Comparison of ENCODE assay signal across 13 cellular contexts in genomic region chr3:47365213-47366153, GRCh38. TPM values are rescaled to one million over a fixed set of nuclear protein-coding genes. Genes with fewer than 3 reads are reported as not detected.
DNase-seq lines count a peak whose midpoint lies in the region; ATAC-seq, FAIRE-seq and TF ChIP-seq lines count a peak whose summit lies in the region.
"Had no signal": no experiment of that assay in that cellular context is flagged by ENCODE, and none has a peak within 500 bp of the region (broad histone marks: within the 10 kb centered on the region; RNA-seq: fewer than 3 reads in every experiment).

No MANE protein-coding gene starts in this region.

- H3K9me3 Mint-ChIP-seq in brain (peaks cover 0 to 3% (median under 1%) of the 10 kb centered on the region in 5 experiments), GM23338 (peaks cover 8% of the 10 kb centered on the region)

- H3K4me1 Mint-ChIP-seq in brain (peaks cover 6% of the 10 kb centered on the region), GM23338 (no peaks in the 10 kb centered on the region; the same call in 1 of the 3 replicates)

- no peaks in the 10 kb centered on the region for H3K9me2 ChIP-seq in GM23338 (ENCODE audit: insufficient read depth)

- H2AFZ ChIP-seq in HepG2 (ENCODE audit: low read length), result no peak overlapping the region
- H2AFZ ChIP-seq in GM23338, result no peak overlapping the region

- CTCF ChIA-PET in HepG2 (lab: Yijun Ruan, JAX; ENCODE audit: low intra/inter-chr PET ratio, low total read pairs), result no interaction called here
- CTCF ChIA-PET in GM10248 (lab: Yijun Ruan, JAX), result no interaction called here

- H3K9me3 ChIP-seq in HepG2 (ENCODE audit: low read length), result no peaks in the 10 kb centered on the region

- ATAC-seq in HepG2 (no peak), GM23338 (no peak), GM21515 (IDR thresholded peaks at IDR 0.05; ENCODE audit: unreplicated experiment) (no peak)
- ATAC-seq: activated CD8-positive, alpha-beta T cell treated with anti-CD3 and anti-CD28 coated beads, Interleukin-2, amount 10 ng/mL, durations not matched to agents 7 days and 5 days had no signal

- POLR2A ChIA-PET in HepG2 (lab: Yijun Ruan, JAX), result no interaction called here
- POLR2A ChIA-PET in GM10248 (lab: Yijun Ruan, JAX), result no interaction called here

- peaks cover 0 to 4% of the 10 kb centered on the region in 2 experiments; a peak in 2 of 5 replicates for H3K27me3 ChIP-seq in HepG2 (ENCODE audit: control insufficient read depth in 1 of 2, insufficient read depth in 2 of 2, low read length in 2 of 2)
- no peaks in the 10 kb centered on the region for H3K27me3 ChIP-seq in GM23338 (ENCODE audit: insufficient read depth)

- intact Hi-C loops in HepG2 (cut with micrococcal nuclease; ENCODE audit: unreplicated experiment), result no loop called here

- in situ Hi-C loops in ACHN (cut with HindIII; ENCODE audit: low pct_ligation_motif_present, low pct_unique_long_range_greater_than_20kb, low sequenced_read_pairs), result no loop called here
- in situ Hi-C loops in HepG2 (cut with HindIII; ENCODE audit: extremely low pct_ligation_motif_present, low pct_unique_long_range_greater_than_20kb), result no loop called here

- DNase-seq in ACHN, result peak; percentile 21
- peak; percentile 86 for DNase-seq in HT1080 (ENCODE audit: low read depth)
- DNase-seq in HepG2 (ENCODE audit: low spot score), result no peak
- DNase-seq in NK-92 (lab: John Stamatoyannopoulos, UW; ENCODE audit: unreplicated experiment), result no peak
- DNase-seq in GM10248 (ENCODE audit: extremely low spot score), result no peak
- no peak for DNase-seq in GM23338 (ENCODE audit: low spot score)
- DNase-seq: activated CD8-positive, alpha-beta T cell treated with anti-CD3 and anti-CD28 coated beads, Interleukin-2, amount 10 ng/mL, durations not matched to agents 7 days and 5 days; activated naive CD8-positive, alpha-beta T cell treated with anti-CD3 and anti-CD28 coated beads, Interleukin-2, amount 10 ng/mL, durations not matched to agents 7 days and 5 days; left cardiac atrium; stimulated activated naive CD4-positive, alpha-beta T cell had no signal

- no peaks in the 10 kb centered on the region for H3K36me3 ChIP-seq in HepG2 (replicated peaks in 1 of 2; ENCODE audit: control insufficient read depth in 1 of 2, insufficient read depth in 2 of 2, low read length in 2 of 2)
- no peaks in the 10 kb centered on the region for H3K36me3 ChIP-seq in GM23338 (ENCODE audit: insufficient read depth)

- TF ChIP-seq RAD21 in HepG2 (CRISPR knock-in tag; IDR thresholded peaks at IDR 0.05), result no peak

- TF ChIP-seq EP300 in HepG2 (IDR thresholded peaks at IDR 0.05; ENCODE audit: low read depth in 2 of 2, low read length in 2 of 2) (no peak), HepG2 (CRISPR knock-in tag; IDR thresholded peaks at IDR 0.05; ENCODE audit: borderline replicate concordance) (no peak)

- H3K36me3 Mint-ChIP-seq in brain (no peaks in the 10 kb centered on the region), GM23338 (ENCODE audit: low read depth) (peaks cover under 1% of the 10 kb centered on the region)

- BruUV-seq in HepG2 (replicated peaks; lab: Mats Ljungman, UMichigan), result no TSS peak

- 41% methylated on average over 11 of the region's 11 CpGs for WGBS in HepG2 (ENCODE audit: low lambda C conversion rate)

- H3K4me2 ChIP-seq in HepG2 (ENCODE audit: low read depth, low read length) (0 out of 2 replicates have a peak overlapping the region, but pooled peaks have one; percentile 7), GM23338 (no peak overlapping the region)

- H3K4me3 ChIP-seq in HepG2 (replicated peaks in 1 of 3; ENCODE audit: insufficient read depth in 1 of 3, low read depth in 2 of 3, low read length in 3 of 3) (no peak overlapping the region), GM23338 (no peak overlapping the region)

- peak overlapping the region in 3 of 5 experiments; percentile 13 to 77 (median 58) for H3K27ac Mint-ChIP-seq in brain
- H3K27ac Mint-ChIP-seq in GM23338, result no peak overlapping the region
- H3K27ac Mint-ChIP-seq: activated CD8-positive, alpha-beta T cell treated with anti-CD3 and anti-CD28 coated beads, Interleukin-2, amount 10 ng/mL, durations not matched to agents 7 days and 5 days; activated naive CD8-positive, alpha-beta T cell treated with anti-CD3 and anti-CD28 coated beads, Interleukin-2, amount 10 ng/mL, durations not matched to agents 7 days and 5 days; T-helper 1 cell treated with Interleukin-12 subunit alpha and Interleukin-12 subunit beta and Interleukin-4 antibody, amounts not matched to agents 30 μg/mL and 1 μg/mL, for 36 hours had no signal

- H3K4me1 ChIP-seq in HepG2 (ENCODE audit: insufficient read depth, low read length) (peaks cover 44% of the 10 kb centered on the region), GM23338 (ENCODE audit: insufficient read depth) (no peaks in the 10 kb centered on the region)

- no peak overlapping the region for H3K4me3 Mint-ChIP-seq in brain
- H3K4me3 Mint-ChIP-seq in GM23338, result no peak overlapping the region
- H3K4me3 Mint-ChIP-seq: activated CD8-positive, alpha-beta T cell treated with anti-CD3 and anti-CD28 coated beads, Interleukin-2, amount 10 ng/mL, durations not matched to agents 7 days and 5 days; activated naive CD8-positive, alpha-beta T cell treated with anti-CD3 and anti-CD28 coated beads, Interleukin-2, amount 10 ng/mL, durations not matched to agents 7 days and 5 days; T-helper 1 cell treated with Interleukin-12 subunit alpha and Interleukin-12 subunit beta and Interleukin-4 antibody, amounts not matched to agents 30 μg/mL and 1 μg/mL, for 36 hours had no signal

- TF ChIP-seq CTCF in brain (conservative IDR thresholded peaks at IDR 0.05), result no peak
- no peak for TF ChIP-seq CTCF in HepG2 (CRISPR knock-in tag; IDR thresholded peaks at IDR 0.05)
- no peak for TF ChIP-seq CTCF in GM10248 (IDR thresholded peaks at IDR 0.05; ENCODE audit: control extremely low read depth, extremely low read depth, low read depth, missing control alignments)
- TF ChIP-seq CTCF in GM23338 (conservative IDR thresholded peaks at IDR 0.05; ENCODE audit: low read depth in 2 of 2), result no peak

- no peak for TF ChIP-seq POLR2A in HepG2 (IDR thresholded peaks at IDR 0.05; ENCODE audit: insufficient read depth in 1 of 2, low read depth in 2 of 2, low read length in 2 of 2)

- H4K20me1 ChIP-seq in HepG2 (ENCODE audit: insufficient read depth, low read length), result no peaks in the 10 kb centered on the region
- no peaks in the 10 kb centered on the region for H4K20me1 ChIP-seq in GM23338 (replicated peaks; ENCODE audit: insufficient read depth)

- no peaks in the 10 kb centered on the region for H3F3A ChIP-seq in GM23338 (replicated peaks; ENCODE audit: low read depth)

- peak; percentile 4 for FAIRE-seq in HepG2 (lab: Jason Lieb, UNC)

- H3K27ac ChIP-seq in HepG2 (ENCODE audit: extremely low read length, insufficient read depth, low read length) (no peak overlapping the region), GM23338 (ENCODE audit: low read depth) (no peak overlapping the region)

- H3K9ac ChIP-seq in HepG2 (ENCODE audit: insufficient read depth, low read depth, low read length), result no peak overlapping the region

- no peaks in the 10 kb centered on the region for H3K79me2 ChIP-seq in HepG2 (ENCODE audit: insufficient read depth, low read length)
- no peaks in the 10 kb centered on the region for H3K79me2 ChIP-seq in GM23338 (replicated peaks; ENCODE audit: insufficient read depth)

- peaks cover 2% of the 10 kb centered on the region for H3K27me3 Mint-ChIP-seq in brain
- H3K27me3 Mint-ChIP-seq in GM23338 (ENCODE audit: insufficient read depth, low read depth, poor library complexity), result peaks cover 8% of the 10 kb centered on the region

TF ChIP-seq in HepG2, 621 proteins besides CTCF, POLR2A, EP300 and RAD21 (continues in another document):
- no peak for TF ChIP-seq ZNF775 (CRISPR knock-in tag; IDR thresholded peaks at IDR 0.05; ENCODE audit: borderline replicate concordance)
- no peak for TF ChIP-seq SP4 (CRISPR knock-in tag; IDR thresholded peaks at IDR 0.05)
- TF ChIP-seq FOSL2 (CRISPR knock-in tag; IDR thresholded peaks at IDR 0.05), result peak; percentile 53
- no peak for TF ChIP-seq ZNF337 (CRISPR knock-in tag; IDR thresholded peaks at IDR 0.05; ENCODE audit: borderline replicate concordance, low read depth)

TF ChIP-seq in GM23338, 12 proteins besides CTCF, POLR2A, EP300 and RAD21 (continues in another document):
- TF ChIP-seq STAT1 (IDR thresholded peaks at IDR 0.05; ENCODE audit: unreplicated experiment), result no peak

RNA-seq across cellular contexts. Expression of gene PTPN23, which starts 15.3 kb away (rescaled TPM):
- 10.0 and 16.3 TPM in 2 replicates for total RNA-seq in HT1080 (2014; rRNA removed; shearing (Covaris generic))
- polyA plus RNA-seq in HT1080 (2015; cell fraction: cytosol; rRNA removed), result 25.1 and 26.3 TPM in 2 replicates
- polyA plus RNA-seq in HT1080 (2015; cell fraction: nucleus; rRNA removed), result 70.1 and 78.8 TPM in 2 replicates
- polyA plus RNA-seq in brain (ENCODE audit: insufficient read depth, low read depth, low replicate concordance) (37.3 TPM), HepG2 (2011; rRNA removed) (2.3 and 3.2 TPM in 2 replicates), GM23338 (2016; fragmentation: Nextera tagmentation; extraction: Ambion mirVana) (14.3 and 16.1 TPM in 2 replicates)
- total RNA-seq in HepG2 (2016; rRNA removed; fragmentation: Illumina TruSeq; extraction: Trizol), result 3.7 and 13.2 TPM in 2 replicates
- total RNA-seq in HepG2 (2016; cell fraction: cytosol; rRNA removed; fragmentation: Illumina TruSeq; extraction: Trizol; ENCODE audit: low read depth), result 1.3 and 3.2 TPM in 2 replicates
- 4.7 and 9.4 TPM in 2 replicates for total RNA-seq in HepG2 (2016; cell fraction: insoluble cytoplasmic fraction; rRNA removed; fragmentation: Illumina TruSeq; extraction: Trizol)
- 3.7 and 4.3 TPM in 2 replicates for total RNA-seq in HepG2 (2016; cell fraction: membrane; rRNA removed; fragmentation: Illumina TruSeq; extraction: Trizol)
- total RNA-seq in HepG2 (2016; cell fraction: nucleus; rRNA removed; fragmentation: Illumina TruSeq; extraction: Trizol), result 12.0 and 16.8 TPM in 2 replicates
- polyA plus RNA-seq in HepG2 (2011; cell fraction: cytosol; rRNA removed), result 0.62 and 0.71 TPM in 2 replicates
- polyA plus RNA-seq in HepG2 (2011; cell fraction: nucleus; rRNA removed), result 24.4 and 28.9 TPM in 2 replicates
- polyA plus RNA-seq in HepG2 (2012), result 13.7 and 19.4 TPM in 2 replicates
- polyA plus RNA-seq in HepG2 (2016; cell fraction: cytosol; fragmentation: Illumina TruSeq; extraction: Trizol; ENCODE audit: low read depth), result 1.3 and 1.5 TPM in 2 replicates
- polyA plus RNA-seq in HepG2 (2016; cell fraction: insoluble cytoplasmic fraction; fragmentation: Illumina TruSeq; extraction: Trizol; ENCODE audit: low read depth), result 6.7 and 10.8 TPM in 2 replicates
- 2.6 and 3.1 TPM in 2 replicates for polyA plus RNA-seq in HepG2 (2016; cell fraction: membrane; fragmentation: Illumina TruSeq; extraction: Trizol; ENCODE audit: low read depth)
- 27.3 and 29.1 TPM in 2 replicates for polyA plus RNA-seq in HepG2 (2016; cell fraction: nucleus; fragmentation: Illumina TruSeq; extraction: Trizol; ENCODE audit: insufficient read depth, low read depth)
- polyA minus RNA-seq in HepG2 (2011; rRNA and poly(A)+ RNA removed; ENCODE audit: low replicate concordance), result 14.1 and 14.5 TPM in 2 replicates
- polyA minus RNA-seq in HepG2 (2011; cell fraction: cytosol; rRNA and poly(A)+ RNA removed), result 8.0 and 8.9 TPM in 2 replicates
- polyA minus RNA-seq in HepG2 (2011; cell fraction: nucleus; rRNA and poly(A)+ RNA removed), result 18.3 and 19.1 TPM in 2 replicates
- 33.9 and 48.8 TPM in 2 replicates for total RNA-seq in GM23338 (2014; rRNA removed; shearing (Covaris generic))

Comparison
In these comparisons a context has a peak if more than half of its experiments do, and no peak if none do; other contexts are left out.
1. DNase-seq: peak in ACHN (single experiment) and HT1080 (single experiment); none in HepG2 (single experiment), NK-92 (single experiment), GM10248 (single experiment) and GM23338 (single experiment).